25 cellular contexts compared by ENCODE assay signal in genomic region chr4:7924163-7924562, GRCh38. TPM values are rescaled to one million over a fixed set of nuclear protein-coding genes. Genes with fewer than 3 reads are reported as not detected.
A peak's percentile ranks its signal among the peaks of the same experiment; 100 is the strongest.
DNase-seq lines count a peak whose midpoint lies in the region; ATAC-seq and TF ChIP-seq lines count a peak whose summit lies in the region.
"Had no signal": no experiment of that assay in that cellular context is flagged by ENCODE, and none has a peak within 500 bp of the region (broad histone marks: within the 10 kb centered on the region; RNA-seq: fewer than 3 reads in every experiment).

No MANE protein-coding gene starts in this region.

- 74 to 80% methylated on average over 7 of the region's 7 CpGs for WGBS in sigmoid colon, 2 donors

- H3K9me3 Mint-ChIP-seq in glutamatergic neuron (ENCODE audit: unreplicated experiment): peaks cover 12% of the 10 kb centered on the region
- peaks cover 0 to 5% (median 0%) of the 10 kb centered on the region in 7 donors for H3K9me3 Mint-ChIP-seq in CD14-positive monocyte
- H3K9me3 Mint-ChIP-seq: activated T-helper 17 cell treated with anti-CD3 and anti-CD28 coated beads, Interleukin-2, amount 50 U/mL, for 72 hours; natural killer cell treated with Interleukin-12 subunit alpha and Interleukin-12 subunit beta and Interleukin-15 and Interleukin-18, amount 100 ng/mL, for 72 hours had no signal

- no peak for TF ChIP-seq EP300 in sigmoid colon (IDR thresholded peaks at IDR 0.05)

- peak; percentile 40 for ATAC-seq in SK-N-SH treated with all-trans-retinoic acid at 6 μM for 48 hours
- ATAC-seq: K562, left colon had no signal

- no peaks in the 10 kb centered on the region for H3K36me3 Mint-ChIP-seq in glutamatergic neuron (ENCODE audit: unreplicated experiment)
- no peaks in the 10 kb centered on the region for H3K36me3 Mint-ChIP-seq in CD14-positive monocyte
- H3K36me3 Mint-ChIP-seq: natural killer cell treated with Interleukin-12 subunit alpha and Interleukin-12 subunit beta and Interleukin-15 and Interleukin-18, amount 100 ng/mL, for 72 hours had no signal

- H3K9me3 ChIP-seq in cardiac muscle cell (ENCODE audit: low read depth) (no peaks in the 10 kb centered on the region), left ventricle myocardium inferior (replicated peaks) (no peaks in the 10 kb centered on the region), sigmoid colon (no peaks in the 10 kb centered on the region)
- H3K9me3 ChIP-seq: psoas muscle, suprapubic skin had no signal

- H3K4me1 ChIP-seq in cardiac muscle cell (ENCODE audit: low read depth) (no peaks in the 10 kb centered on the region), left ventricle myocardium inferior (peaks cover 2% of the 10 kb centered on the region), sigmoid colon (peaks cover 0 to 51% (median 33%) of the 10 kb centered on the region in 4 donors)

- TF ChIP-seq CTCF in cardiac muscle cell (IDR thresholded peaks at IDR 0.05; ENCODE audit: low read depth, low read length) (no peak), left ventricle myocardium inferior (IDR thresholded peaks at IDR 0.05; ENCODE audit: borderline replicate concordance) (no peak), glutamatergic neuron (IDR thresholded peaks at IDR 0.05; ENCODE audit: partially characterized antibody, unreplicated experiment) (no peak), sigmoid colon (IDR thresholded peaks at IDR 0.05) (no peak), CD14-positive monocyte (IDR thresholded peaks at IDR 0.05) (no peak)

- H3K36me3 ChIP-seq in cardiac muscle cell (no peaks in the 10 kb centered on the region), left ventricle myocardium inferior (no peaks in the 10 kb centered on the region), sigmoid colon (no peaks in the 10 kb centered on the region)
- H3K36me3 ChIP-seq: suprapubic skin had no signal

- H3K4me3 ChIP-seq in cardiac muscle cell (no peak overlapping the region), left ventricle myocardium inferior (no peak overlapping the region), sigmoid colon (no peak overlapping the region)
- H3K4me3 ChIP-seq: K562, psoas muscle, suprapubic skin had no signal

- H3K27me3 ChIP-seq in cardiac muscle cell (no peaks in the 10 kb centered on the region), left ventricle myocardium inferior (ENCODE audit: low read depth) (no peaks in the 10 kb centered on the region), sigmoid colon (no peaks in the 10 kb centered on the region)
- H3K27me3 ChIP-seq: BE2C, suprapubic skin had no signal

- no peak for DNase-seq in cardiac muscle cell (ENCODE audit: low read depth in 1 of 2, low spot score in 1 of 2)
- no peak for DNase-seq in left ventricle myocardium inferior
- DNase-seq in glutamatergic neuron: no peak
- DNase-seq in sigmoid colon: no peak
- DNase-seq in CD14-positive monocyte (ENCODE audit: low spot score): no peak
- DNase-seq in dedifferentiated amniotic fluid mesenchymal stem cell (ENCODE audit: extremely low spot score): no peak
- DNase-seq in cortex of kidney (lab: John Stamatoyannopoulos, UW): no peak
- DNase-seq: activated CD8-positive, alpha-beta memory T cell treated with anti-CD3 and anti-CD28 coated beads, Interleukin-2, amount 50 U/mL, for 4 hours; BE2C; endodermal cell; H7; head of caudate nucleus; left colon; mesendoderm; NCI-H1436 treated with DMSO at 0.1 percent for 48 hours; NCI-H2227 treated with DMSO at 0.1 percent for 48 hours; psoas muscle; stimulated activated CD4-positive, alpha-beta T cell treated with anti-CD3 and anti-CD28 coated beads, Interleukin-1b, Interleukin-23, amount 100 ng/mL, for 48 hours; T-helper 2 cell had no signal

- H3K4me3 Mint-ChIP-seq in glutamatergic neuron (ENCODE audit: unreplicated experiment) (peak overlapping the region; percentile 69), CD14-positive monocyte (no peak overlapping the region)
- H3K4me3 Mint-ChIP-seq: activated naive CD8-positive, alpha-beta T cell; activated T-helper 17 cell treated with anti-CD3 and anti-CD28 coated beads, Interleukin-2, amount 50 U/mL, for 72 hours; endodermal cell; natural killer cell treated with Interleukin-12 subunit alpha and Interleukin-12 subunit beta and Interleukin-15 and Interleukin-18, amount 100 ng/mL, for 72 hours had no signal

- H3K4me1 Mint-ChIP-seq in glutamatergic neuron (ENCODE audit: low read depth, unreplicated experiment): peaks cover 61% of the 10 kb centered on the region
- H3K4me1 Mint-ChIP-seq in CD14-positive monocyte: no peaks in the 10 kb centered on the region

- no peak for TF ChIP-seq POLR2A in sigmoid colon (IDR thresholded peaks at IDR 0.05)

- H3K27ac Mint-ChIP-seq in glutamatergic neuron (ENCODE audit: unreplicated experiment) (peak overlapping the region; percentile 87), CD14-positive monocyte (no peak overlapping the region)
- H3K27ac Mint-ChIP-seq: activated naive CD8-positive, alpha-beta T cell; activated T-helper 17 cell treated with anti-CD3 and anti-CD28 coated beads, Interleukin-2, amount 50 U/mL, for 72 hours; endodermal cell; natural killer cell treated with Interleukin-12 subunit alpha and Interleukin-12 subunit beta and Interleukin-15 and Interleukin-18, amount 100 ng/mL, for 72 hours had no signal

- H3K27me3 Mint-ChIP-seq in glutamatergic neuron (ENCODE audit: unreplicated experiment): peaks cover 4% of the 10 kb centered on the region
- H3K27me3 Mint-ChIP-seq in CD14-positive monocyte (ENCODE audit: low read depth in 3 of 3): peaks cover 10 to 15% (median 13%) of the 10 kb centered on the region in 3 donors
- H3K27me3 Mint-ChIP-seq: activated naive CD8-positive, alpha-beta T cell; activated T-helper 17 cell treated with anti-CD3 and anti-CD28 coated beads, Interleukin-2, amount 50 U/mL, for 72 hours had no signal

- H3K27ac ChIP-seq in cardiac muscle cell (peak overlapping the region; percentile 1), left ventricle myocardium inferior (replicated peaks) (no peak overlapping the region), sigmoid colon (peak overlapping the region; percentile 10 to 52 (median 42))
- H3K27ac ChIP-seq: psoas muscle, suprapubic skin had no signal

- intact Hi-C loops in left ventricle myocardium inferior (cut with micrococcal nuclease): no loop called here
- intact Hi-C loops in sigmoid colon (cut with DNase I): no loop called here
- intact Hi-C loops in CD14-positive monocyte (cut with micrococcal nuclease): no loop called here

TF ChIP-seq in SK-N-SH treated with all-trans-retinoic acid at 6 μM for 48 hours, 23 proteins besides CTCF, POLR2A, EP300 and RAD21:
- no peak for TF ChIP-seq ARNTL (CRISPR knock-in tag; IDR thresholded peaks at IDR 0.05; ENCODE audit: borderline replicate concordance, low read depth)
- TF ChIP-seq POU6F1 (CRISPR knock-in tag; IDR thresholded peaks at IDR 0.05; ENCODE audit: borderline replicate concordance, low read depth): no peak
- no peak for TF ChIP-seq CREB5 (CRISPR knock-in tag; IDR thresholded peaks at IDR 0.05; ENCODE audit: low read depth)

RNA-seq across cellular contexts. Expression of gene AFAP1, which starts 15.5 kb away (rescaled TPM):
- total RNA-seq in cardiac muscle cell: 16.3 and 31.9 TPM in 2 replicates
- 10.5 and 19.9 TPM in 2 replicates for polyA plus RNA-seq in cardiac muscle cell
- 6.8 TPM for total RNA-seq in left ventricle myocardium inferior
- 528 TPM for total RNA-seq in glutamatergic neuron (ENCODE audit: unreplicated experiment)
- total RNA-seq in sigmoid colon: 10 to 100 TPM; 24.0 to 51.3 (median 38.2) TPM
- 10 to 100 TPM in 1 of 3 donors, 1 to 10 TPM in 2; 7.6 to 14.5 (median 9.6) TPM for polyA plus RNA-seq in sigmoid colon
- polyA plus RNA-seq in CD14-positive monocyte: not detected

Comparison
In these comparisons a context has a peak if more than half of its experiments do, and no peak if none do; other contexts are left out.
1. RNA of gene AFAP1, which starts 15.5 kb away (total RNA-seq): 528 TPM in glutamatergic neuron (single experiment); 24.0 to 51.3 TPM in sigmoid colon, 16.3 to 31.9 TPM in cardiac muscle cell and 6.8 TPM in left ventricle myocardium inferior (single experiment); every median in the first group is over 10 times any median in the second.